ENCODE assay signal across 14 cellular contexts in the genomic region with DNA sequence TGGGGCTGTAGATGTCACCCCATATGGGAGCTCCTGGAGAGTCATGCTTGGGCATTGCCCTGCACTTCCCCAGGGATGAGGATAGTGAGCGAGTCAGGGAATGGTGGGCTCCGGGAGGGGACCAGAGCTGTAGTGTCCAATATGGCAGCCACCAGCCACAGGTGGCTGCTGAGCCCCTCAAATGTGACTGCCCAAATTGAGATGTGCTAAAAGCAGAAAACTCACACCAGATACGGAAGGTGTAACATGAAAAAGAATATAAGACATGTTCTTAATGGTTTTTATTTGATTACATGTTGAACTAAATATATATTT. TPM values are rescaled to one million over a fixed set of nuclear protein-coding genes. Genes with fewer than 3 reads are reported as not detected.
"Had no signal": no experiment of that assay in that cellular context is flagged by ENCODE, and none has a peak within 500 bp of the region (broad histone marks: within the 10 kb centered on the region; RNA-seq: fewer than 3 reads in every experiment).

No MANE protein-coding gene starts in this region.

- H3K4me1 ChIP-seq: foreskin keratinocyte, lower lobe of right lung had no signal

- H3K36me3 ChIP-seq: gastroesophageal sphincter, lower lobe of right lung, ovary, suprapubic skin had no signal

- H2AFZ ChIP-seq: hepatocyte had no signal

- H3K9me3 ChIP-seq: lower lobe of right lung, ovary, psoas muscle, suprapubic skin had no signal

- H3K4me3 ChIP-seq: gastroesophageal sphincter, hepatocyte, lower lobe of right lung, ovary, psoas muscle, suprapubic skin had no signal

- H3K4me3 Mint-ChIP-seq: stimulated activated naive CD8-positive, alpha-beta T cell treated with anti-CD3 and anti-CD28 coated beads, Interleukin-15, amount 100 ng/mL, for 72 hours had no signal

- DNase-seq: cerebellar nuclear complex, foreskin keratinocyte, occipital lobe had no signal

- H3K79me2 ChIP-seq: hepatocyte had no signal

- H3K27ac ChIP-seq: foreskin keratinocyte, gastroesophageal sphincter, hepatocyte, lower lobe of right lung, psoas muscle, suprapubic skin had no signal

- H3K27ac Mint-ChIP-seq: nephron progenitor cell; stimulated activated naive CD8-positive, alpha-beta T cell treated with anti-CD3 and anti-CD28 coated beads, Interleukin-15, amount 100 ng/mL, for 72 hours had no signal

- H3K27me3 ChIP-seq: dorsolateral prefrontal cortex, foreskin keratinocyte, gastroesophageal sphincter, heart left ventricle, hepatocyte, ovary, suprapubic skin had no signal

- H3K36me3 Mint-ChIP-seq: naive thymus-derived CD8-positive, alpha-beta T cell had no signal

RNA-seq across cellular contexts. Expression of a gene that starts 31.7 kb away (rescaled TPM):
- total RNA-seq: naive thymus-derived CD8-positive, alpha-beta T cell had no signal
